In the genomic region with DNA sequence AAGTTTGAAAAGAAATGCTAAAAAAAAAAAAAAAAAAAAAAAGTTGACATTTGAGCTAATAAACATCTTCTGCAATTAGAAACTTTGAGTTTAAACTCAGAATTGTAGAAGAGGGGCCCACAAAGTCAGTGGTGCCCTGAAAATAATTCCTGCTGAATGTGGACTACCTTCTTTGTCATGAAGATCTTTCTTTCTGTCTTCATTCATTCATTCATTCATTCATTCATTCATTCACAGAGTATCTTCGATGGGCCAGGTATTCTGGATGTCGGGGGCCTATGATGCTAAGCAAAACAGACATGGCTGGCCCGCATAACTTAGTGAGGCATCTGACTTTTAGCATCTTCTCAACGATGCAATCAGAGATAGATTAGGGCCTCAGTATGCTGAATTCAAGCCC, we compare ENCODE assay signal across 4 cellular contexts.
TF ChIP-seq lines count a peak whose summit lies in the region.

No MANE protein-coding gene starts in this region.

TF ChIP-seq in GM23338, 12 proteins besides CTCF, POLR2A, EP300 and RAD21 (continued from another document and continues in another):
- no peak for TF ChIP-seq EZH2phosphoT487 (IDR thresholded peaks at IDR 0.05; ENCODE audit: unreplicated experiment)

TF ChIP-seq in PFSK-1, 5 proteins besides CTCF, POLR2A, EP300 and RAD21:
- TF ChIP-seq, protein P1, sequence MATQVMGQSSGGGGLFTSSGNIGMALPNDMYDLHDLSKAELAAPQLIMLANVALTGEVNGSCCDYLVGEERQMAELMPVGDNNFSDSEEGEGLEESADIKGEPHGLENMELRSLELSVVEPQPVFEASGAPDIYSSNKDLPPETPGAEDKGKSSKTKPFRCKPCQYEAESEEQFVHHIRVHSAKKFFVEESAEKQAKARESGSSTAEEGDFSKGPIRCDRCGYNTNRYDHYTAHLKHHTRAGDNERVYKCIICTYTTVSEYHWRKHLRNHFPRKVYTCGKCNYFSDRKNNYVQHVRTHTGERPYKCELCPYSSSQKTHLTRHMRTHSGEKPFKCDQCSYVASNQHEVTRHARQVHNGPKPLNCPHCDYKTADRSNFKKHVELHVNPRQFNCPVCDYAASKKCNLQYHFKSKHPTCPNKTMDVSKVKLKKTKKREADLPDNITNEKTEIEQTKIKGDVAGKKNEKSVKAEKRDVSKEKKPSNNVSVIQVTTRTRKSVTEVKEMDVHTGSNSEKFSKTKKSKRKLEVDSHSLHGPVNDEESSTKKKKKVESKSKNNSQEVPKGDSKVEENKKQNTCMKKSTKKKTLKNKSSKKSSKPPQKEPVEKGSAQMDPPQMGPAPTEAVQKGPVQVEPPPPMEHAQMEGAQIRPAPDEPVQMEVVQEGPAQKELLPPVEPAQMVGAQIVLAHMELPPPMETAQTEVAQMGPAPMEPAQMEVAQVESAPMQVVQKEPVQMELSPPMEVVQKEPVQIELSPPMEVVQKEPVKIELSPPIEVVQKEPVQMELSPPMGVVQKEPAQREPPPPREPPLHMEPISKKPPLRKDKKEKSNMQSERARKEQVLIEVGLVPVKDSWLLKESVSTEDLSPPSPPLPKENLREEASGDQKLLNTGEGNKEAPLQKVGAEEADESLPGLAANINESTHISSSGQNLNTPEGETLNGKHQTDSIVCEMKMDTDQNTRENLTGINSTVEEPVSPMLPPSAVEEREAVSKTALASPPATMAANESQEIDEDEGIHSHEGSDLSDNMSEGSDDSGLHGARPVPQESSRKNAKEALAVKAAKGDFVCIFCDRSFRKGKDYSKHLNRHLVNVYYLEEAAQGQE (IDR thresholded peaks at IDR 0.05; ENCODE audit: insufficient read depth in 1 of 2, low read depth in 2 of 2, low read length in 2 of 2): no peak
- 0 out of 2 replicates have a peak, but pooled peaks have one; percentile 49 for TF ChIP-seq POLR2AphosphoS5 (IDR thresholded peaks at IDR 0.05; ENCODE audit: low read depth, low read length)

TF ChIP-seq in K562, 482 proteins besides CTCF, POLR2A, EP300 and RAD21 (continued from another document):
- no peak for TF ChIP-seq MED1 (CRISPR knock-in tag; IDR thresholded peaks at IDR 0.05; ENCODE audit: borderline replicate concordance)
TF ChIP-seq in K562: peak in this region for 1.

TF ChIP-seq in SK-N-SH treated with all-trans-retinoic acid at 6 μM for 48 hours, 23 proteins besides CTCF, POLR2A, EP300 and RAD21:
- TF ChIP-seq, protein P2, sequence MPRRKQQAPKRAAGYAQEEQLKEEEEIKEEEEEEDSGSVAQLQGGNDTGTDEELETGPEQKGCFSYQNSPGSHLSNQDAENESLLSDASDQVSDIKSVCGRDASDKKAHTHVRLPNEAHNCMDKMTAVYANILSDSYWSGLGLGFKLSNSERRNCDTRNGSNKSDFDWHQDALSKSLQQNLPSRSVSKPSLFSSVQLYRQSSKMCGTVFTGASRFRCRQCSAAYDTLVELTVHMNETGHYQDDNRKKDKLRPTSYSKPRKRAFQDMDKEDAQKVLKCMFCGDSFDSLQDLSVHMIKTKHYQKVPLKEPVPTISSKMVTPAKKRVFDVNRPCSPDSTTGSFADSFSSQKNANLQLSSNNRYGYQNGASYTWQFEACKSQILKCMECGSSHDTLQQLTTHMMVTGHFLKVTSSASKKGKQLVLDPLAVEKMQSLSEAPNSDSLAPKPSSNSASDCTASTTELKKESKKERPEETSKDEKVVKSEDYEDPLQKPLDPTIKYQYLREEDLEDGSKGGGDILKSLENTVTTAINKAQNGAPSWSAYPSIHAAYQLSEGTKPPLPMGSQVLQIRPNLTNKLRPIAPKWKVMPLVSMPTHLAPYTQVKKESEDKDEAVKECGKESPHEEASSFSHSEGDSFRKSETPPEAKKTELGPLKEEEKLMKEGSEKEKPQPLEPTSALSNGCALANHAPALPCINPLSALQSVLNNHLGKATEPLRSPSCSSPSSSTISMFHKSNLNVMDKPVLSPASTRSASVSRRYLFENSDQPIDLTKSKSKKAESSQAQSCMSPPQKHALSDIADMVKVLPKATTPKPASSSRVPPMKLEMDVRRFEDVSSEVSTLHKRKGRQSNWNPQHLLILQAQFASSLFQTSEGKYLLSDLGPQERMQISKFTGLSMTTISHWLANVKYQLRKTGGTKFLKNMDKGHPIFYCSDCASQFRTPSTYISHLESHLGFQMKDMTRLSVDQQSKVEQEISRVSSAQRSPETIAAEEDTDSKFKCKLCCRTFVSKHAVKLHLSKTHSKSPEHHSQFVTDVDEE (CRISPR knock-in tag; IDR thresholded peaks at IDR 0.05): no peak
- TF ChIP-seq ZNF8 (CRISPR knock-in tag; IDR thresholded peaks at IDR 0.05) (no peak), ISL1 (CRISPR knock-in tag; IDR thresholded peaks at IDR 0.05) (no peak), ZNF565 (CRISPR knock-in tag; conservative IDR thresholded peaks at IDR 0.05; ENCODE audit: low read depth) (no peak), OSR1 (CRISPR knock-in tag; IDR thresholded peaks at IDR 0.05) (no peak), ESRRG (CRISPR knock-in tag; IDR thresholded peaks at IDR 0.05) (no peak), ZFP30 (CRISPR knock-in tag; IDR thresholded peaks at IDR 0.05) (no peak), GLIS3 (CRISPR knock-in tag; IDR thresholded peaks at IDR 0.05) (no peak)
